ENCODE assay signal across 34 cellular contexts in genomic region chr12:45831590-45831989, GRCh38.
DNase-seq lines count a peak whose midpoint lies in the region; ATAC-seq, FAIRE-seq and TF ChIP-seq lines count a peak whose summit lies in the region.
"Had no signal": no experiment of that assay in that cellular context is flagged by ENCODE, and none has a peak within 500 bp of the region (broad histone marks: within the 10 kb centered on the region; RNA-seq: fewer than 3 reads in every experiment).

No MANE protein-coding gene starts in this region.

- H3K27ac ChIP-seq in HEK293 (ENCODE audit: extremely low read depth, low read depth, low read length): no peak overlapping the region
- H3K27ac ChIP-seq in K562 (ENCODE audit: extremely low read depth, low read depth, low read length): no peak overlapping the region
- H3K27ac ChIP-seq: 22Rv1; A549; BLaER1; BLaER1 treated with 17β-estradiol and CSF1 and Interleukin-3, amounts not matched to agents 10 nM and 100 nM; C4-2B had no signal

- H3K9me1 ChIP-seq in K562 (ENCODE audit: control insufficient read depth, insufficient read depth, low read length): no peaks in the 10 kb centered on the region

- FAIRE-seq in K562 (lab: Jason Lieb, UNC): peak; percentile 15
- peak; percentile 33 for FAIRE-seq in islet of Langerhans (lab: Jason Lieb, UNC)
- FAIRE-seq: A204.1, A549, D721Med had no signal

- CTCF ChIA-PET in HEK293 (lab: Yijun Ruan, JAX): interaction anchor here (0.6 kb wide), 1 partner anchor 26 kb away, joined by 4 read pairs; no protein-coding TSS in a partner anchor
- CTCF ChIA-PET in K562 (lab: Yijun Ruan, JAX; ENCODE audit: low intra/inter-chr PET ratio): no interaction called here

- no peak overlapping the region for H3K4me3 Mint-ChIP-seq in CD14-positive monocyte
- H3K4me3 Mint-ChIP-seq: B cell; CD4-positive, alpha-beta T cell; CD4-positive, CD25-positive, alpha-beta regulatory T cell; CD8-positive, alpha-beta memory T cell; CD8-positive, alpha-beta T cell had no signal

- H3K4me2 ChIP-seq in K562 (ENCODE audit: insufficient read depth, low read length): no peak overlapping the region
- H3K4me2 ChIP-seq: A549; BLaER1; BLaER1 treated with 17β-estradiol and CSF1 and Interleukin-3, amounts not matched to agents 10 nM and 100 nM had no signal

- H3K27me3 Mint-ChIP-seq in CD14-positive monocyte (ENCODE audit: low read depth in 3 of 3): no peaks in the 10 kb centered on the region
- H3K27me3 Mint-ChIP-seq: B cell; CD4-positive, alpha-beta memory T cell; CD4-positive, alpha-beta T cell; CD4-positive, CD25-positive, alpha-beta regulatory T cell; CD8-positive, alpha-beta memory T cell had no signal

- no peaks in the 10 kb centered on the region for H3K27me3 ChIP-seq in K562 (ENCODE audit: control insufficient read depth in 2 of 2, insufficient read depth in 2 of 2, low read length in 2 of 2)
- H3K27me3 ChIP-seq: BE2C; BLaER1; BLaER1 treated with 17β-estradiol and CSF1 and Interleukin-3, amounts not matched to agents 10 nM and 100 nM had no signal

- peaks cover 27 to 59% of the 10 kb centered on the region in 2 donors for H3K36me3 Mint-ChIP-seq in CD14-positive monocyte

- BruUV-seq in K562 (replicated peaks; lab: Mats Ljungman, UMichigan): no TSS peak

- peaks cover 0 to 15% (median 5%) of the 10 kb centered on the region in 7 donors for H3K9me3 Mint-ChIP-seq in CD14-positive monocyte

- ATAC-seq in K562 (no peak), HG03139 (IDR thresholded peaks at IDR 0.05; ENCODE audit: unreplicated experiment) (no peak)
- ATAC-seq: A549; CD8-positive, alpha-beta T cell had no signal

- DNase-seq in K562 (ENCODE audit: extremely low read depth in 1 of 4, low spot score in 3 of 4) (no peak), CD14-positive monocyte (ENCODE audit: low spot score) (no peak), amniotic stem cell (lab: John Stamatoyannopoulos, UW) (no peak)
- DNase-seq: 8988T; ACHN; AML-193; BE2C; C1 segment of cervical spinal cord; Caco-2; Calu3; CD4-positive, alpha-beta memory T cell; CD4-positive, alpha-beta T cell; CD4-positive, CD25-positive, alpha-beta regulatory T cell; CD8-positive, alpha-beta memory T cell; CD8-positive, alpha-beta T cell; COR-L47; DMS 273 treated with DMSO at 0.1 percent for 48 hours; DMS153; DMS53; DMS79; DMS79 treated with DMSO at 0.1 percent for 48 hours; DND-41; EL had no signal

- no peak overlapping the region for H3K27ac Mint-ChIP-seq in CD14-positive monocyte
- H3K27ac Mint-ChIP-seq: B cell; CD4-positive, alpha-beta memory T cell; CD4-positive, alpha-beta T cell; CD8-positive, alpha-beta memory T cell; CD8-positive, alpha-beta T cell had no signal

- H3K4me3 ChIP-seq in HEK293 (ENCODE audit: low read depth, low read length): no peak overlapping the region
- H3K4me3 ChIP-seq in K562: no peak overlapping the region
- H3K4me3 ChIP-seq: A549; BLaER1; BLaER1 treated with 17β-estradiol and CSF1 and Interleukin-3, amounts not matched to agents 10 nM and 100 nM had no signal

- in situ Hi-C loops in K562 (cut with MboI): no loop called here

- no peak overlapping the region for H3K9ac ChIP-seq in K562 (ENCODE audit: insufficient read depth in 1 of 2, low read depth in 2 of 2, low read length in 2 of 2)
- H3K9ac ChIP-seq: BLaER1; BLaER1 treated with 17β-estradiol and CSF1 and Interleukin-3, amounts not matched to agents 10 nM and 100 nM had no signal

- H3K9me3 ChIP-seq in HEK293 (ENCODE audit: control insufficient read depth, insufficient read depth, low read depth, low read length) (no peaks in the 10 kb centered on the region), K562 (replicated peaks; ENCODE audit: control insufficient read depth, insufficient read depth, low read depth, low read length) (no peaks in the 10 kb centered on the region)
- H3K9me3 ChIP-seq: BE2C, Caco-2 had no signal

- 90% methylated on average over 2 of the region's 2 CpGs for WGBS in K562 (ENCODE audit: insufficient coverage, low coverage, missing lambda C conversion rate)

- H3K4me1 Mint-ChIP-seq in CD14-positive monocyte: peaks cover 6% of the 10 kb centered on the region

- TF ChIP-seq CTCF in HEK293 (tag by site-specific recombination; IDR thresholded peaks at IDR 0.05) (no peak), K562 (IDR thresholded peaks at IDR 0.05 in 2 of 3, conservative IDR thresholded peaks at IDR 0.05 in 1 of 3; ENCODE audit: insufficient read depth in 2 of 3, low read depth in 1 of 3, low read length in 3 of 3) (no peak), CD14-positive monocyte (IDR thresholded peaks at IDR 0.05) (no peak)

- H2AFZ ChIP-seq in K562 (ENCODE audit: low read depth, low read length): no peak overlapping the region

- no peak for TF ChIP-seq POLR2A in K562 (conservative IDR thresholded peaks at IDR 0.05)

- intact Hi-C loops in K562 (cut with micrococcal nuclease) (no loop called here), CD14-positive monocyte (cut with micrococcal nuclease) (no loop called here)

- H3K4me1 ChIP-seq in HEK293 (ENCODE audit: control insufficient read depth, insufficient read depth, low read length): no peaks in the 10 kb centered on the region
- no peaks in the 10 kb centered on the region for H3K4me1 ChIP-seq in K562 (replicated peaks in 1 of 2; ENCODE audit: control insufficient read depth in 2 of 2, insufficient read depth in 2 of 2, low read length in 2 of 2)
- H3K4me1 ChIP-seq: A549, BE2C, BLaER1, Caco-2 had no signal

- no peak for TF ChIP-seq RAD21 in K562 (CRISPR knock-in tag; conservative IDR thresholded peaks at IDR 0.05 in 1 of 2, IDR thresholded peaks at IDR 0.05 in 1 of 2)

- H4K20me1 ChIP-seq in K562 (replicated peaks; ENCODE audit: control insufficient read depth, insufficient read depth, low read length): no peaks in the 10 kb centered on the region

- H3K36me3 ChIP-seq in HEK293 (ENCODE audit: control insufficient read depth in 2 of 2, insufficient read depth in 1 of 2, low read length in 2 of 2) (peaks cover 0 to under 1% of the 10 kb centered on the region in 2 experiments; a peak in 2 of 3 replicates), K562 (ENCODE audit: control insufficient read depth, insufficient read depth, low read length) (peaks cover 12% of the 10 kb centered on the region)

- no peak for TF ChIP-seq EP300 in K562 (IDR thresholded peaks at IDR 0.05; ENCODE audit: low read length)

- POLR2A ChIA-PET in HEK293 (lab: Yijun Ruan, JAX) (no interaction called here), K562 (lab: Yijun Ruan, JAX) (interaction anchor here (0.6 kb wide), 1 partner anchor 105 kb away, joined by 3 read pairs; no protein-coding TSS in a partner anchor)

- peaks cover 13% of the 10 kb centered on the region; the same call in 2 of the 3 replicates for H3K79me2 ChIP-seq in K562 (ENCODE audit: control insufficient read depth, insufficient read depth, low read length)

TF ChIP-seq in HEK293, 187 proteins besides CTCF, POLR2A, EP300 and RAD21:
- TF ChIP-seq ZBTB10 (tag by site-specific recombination; IDR thresholded peaks at IDR 0.05): no peak
- peak; percentile 70 for TF ChIP-seq SETDB1 (IDR thresholded peaks at IDR 0.05; ENCODE audit: insufficient read length, low read length)
- TF ChIP-seq ZIC2 (tag by site-specific recombination; IDR thresholded peaks at IDR 0.05): no peak

TF ChIP-seq in K562, 482 proteins besides CTCF, POLR2A, EP300 and RAD21:
- TF ChIP-seq HDAC6 (IDR thresholded peaks at IDR 0.05; ENCODE audit: low read depth, low read length) (no peak), RBM25 (IDR thresholded peaks at IDR 0.05; ENCODE audit: low read depth, low read length, severe bottlenecking) (peak; percentile 66)
TF ChIP-seq in K562: peak in this region for 1.

Comparison
In these comparisons a context has a peak if more than half of its experiments do, and no peak if none do; other contexts are left out.
1. Of the 44 proteins assayed by ChIP-seq in both K562 and HEK293: peak only in K562: none; only in HEK293: SETDB1; in both: none; in neither: 43.